ENCODE assay signal across 1 cellular context in the genomic region with DNA sequence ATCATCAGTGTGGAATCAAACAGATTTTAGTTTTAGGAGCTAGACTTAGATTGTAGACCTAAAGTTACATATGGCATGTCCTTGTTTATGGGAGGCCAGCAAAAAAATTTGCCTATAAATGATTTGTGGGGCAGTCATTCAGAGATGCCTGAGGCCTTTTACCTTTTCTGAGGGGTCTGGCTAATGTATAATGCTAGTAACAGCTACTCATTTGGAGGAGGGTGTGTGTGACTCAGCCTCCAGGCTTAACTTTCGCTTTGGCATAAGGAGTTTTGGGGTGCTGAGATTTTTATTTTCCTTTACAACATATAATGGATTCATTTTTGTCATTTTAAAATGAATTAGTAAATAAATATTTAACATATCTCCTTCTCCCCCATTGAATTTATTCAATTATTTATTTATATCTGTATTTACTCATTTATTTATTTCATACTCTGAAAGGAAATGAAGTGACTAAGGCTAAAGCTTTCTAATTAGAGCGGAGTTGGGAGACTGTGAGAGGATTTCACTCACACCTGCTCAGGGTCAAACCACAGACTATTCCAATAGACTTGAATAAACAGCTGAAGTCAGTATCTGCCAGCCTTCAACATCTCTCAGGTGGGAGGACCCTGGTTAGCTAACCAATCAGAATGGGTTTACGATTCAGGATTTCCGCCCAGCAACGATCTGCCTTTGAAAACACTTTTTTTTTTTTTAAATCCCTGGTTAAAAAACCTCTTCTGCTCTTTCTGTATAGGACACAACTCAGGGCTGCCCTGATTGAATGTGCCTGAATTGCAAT.
TF ChIP-seq lines count a peak whose summit lies in the region.

No MANE protein-coding gene starts in this region.

TF ChIP-seq in IMR-90, 13 proteins besides CTCF, POLR2A, EP300 and RAD21:
- no peak for TF ChIP-seq BHLHE40 (IDR thresholded peaks at IDR 0.05; ENCODE audit: low read depth, low read length)
- TF ChIP-seq RFX5 (IDR thresholded peaks at IDR 0.05; ENCODE audit: low read depth, low read length): no peak
- TF ChIP-seq MAZ (IDR thresholded peaks at IDR 0.05; ENCODE audit: borderline replicate concordance, low read depth, low read length): no peak
- TF ChIP-seq, protein P1, sequence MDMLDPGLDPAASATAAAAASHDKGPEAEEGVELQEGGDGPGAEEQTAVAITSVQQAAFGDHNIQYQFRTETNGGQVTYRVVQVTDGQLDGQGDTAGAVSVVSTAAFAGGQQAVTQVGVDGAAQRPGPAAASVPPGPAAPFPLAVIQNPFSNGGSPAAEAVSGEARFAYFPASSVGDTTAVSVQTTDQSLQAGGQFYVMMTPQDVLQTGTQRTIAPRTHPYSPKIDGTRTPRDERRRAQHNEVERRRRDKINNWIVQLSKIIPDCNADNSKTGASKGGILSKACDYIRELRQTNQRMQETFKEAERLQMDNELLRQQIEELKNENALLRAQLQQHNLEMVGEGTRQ (IDR thresholded peaks at IDR 0.05; ENCODE audit: low read depth, low read length): no peak
- TF ChIP-seq RCOR1 (IDR thresholded peaks at IDR 0.05; ENCODE audit: insufficient replicate concordance, low read length): no peak
- TF ChIP-seq MXI1 (IDR thresholded peaks at IDR 0.05; ENCODE audit: borderline replicate concordance, low read depth, low read length): no peak
- no peak for TF ChIP-seq FOS (IDR thresholded peaks at IDR 0.05; ENCODE audit: low read depth, low read length)
- no peak for TF ChIP-seq NFE2L2 (IDR thresholded peaks at IDR 0.05; ENCODE audit: low read depth, low read length)
- no peak for TF ChIP-seq CHD1 (IDR thresholded peaks at IDR 0.05; ENCODE audit: low read depth, low read length)
- TF ChIP-seq, protein P2, sequence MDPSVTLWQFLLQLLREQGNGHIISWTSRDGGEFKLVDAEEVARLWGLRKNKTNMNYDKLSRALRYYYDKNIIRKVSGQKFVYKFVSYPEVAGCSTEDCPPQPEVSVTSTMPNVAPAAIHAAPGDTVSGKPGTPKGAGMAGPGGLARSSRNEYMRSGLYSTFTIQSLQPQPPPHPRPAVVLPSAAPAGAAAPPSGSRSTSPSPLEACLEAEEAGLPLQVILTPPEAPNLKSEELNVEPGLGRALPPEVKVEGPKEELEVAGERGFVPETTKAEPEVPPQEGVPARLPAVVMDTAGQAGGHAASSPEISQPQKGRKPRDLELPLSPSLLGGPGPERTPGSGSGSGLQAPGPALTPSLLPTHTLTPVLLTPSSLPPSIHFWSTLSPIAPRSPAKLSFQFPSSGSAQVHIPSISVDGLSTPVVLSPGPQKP (IDR thresholded peaks at IDR 0.05; ENCODE audit: borderline replicate concordance, low read depth, low read length): no peak
- TF ChIP-seq SMC3 (IDR thresholded peaks at IDR 0.05; ENCODE audit: low read depth, low read length): no peak
- no peak for TF ChIP-seq MAFK (IDR thresholded peaks at IDR 0.05; ENCODE audit: low read depth, low read length)
- no peak for TF ChIP-seq CEBPB (IDR thresholded peaks at IDR 0.05; ENCODE audit: low read depth, low read length)
